Comparison of ENCODE assay signal across 1 cellular context in the genomic region with DNA sequence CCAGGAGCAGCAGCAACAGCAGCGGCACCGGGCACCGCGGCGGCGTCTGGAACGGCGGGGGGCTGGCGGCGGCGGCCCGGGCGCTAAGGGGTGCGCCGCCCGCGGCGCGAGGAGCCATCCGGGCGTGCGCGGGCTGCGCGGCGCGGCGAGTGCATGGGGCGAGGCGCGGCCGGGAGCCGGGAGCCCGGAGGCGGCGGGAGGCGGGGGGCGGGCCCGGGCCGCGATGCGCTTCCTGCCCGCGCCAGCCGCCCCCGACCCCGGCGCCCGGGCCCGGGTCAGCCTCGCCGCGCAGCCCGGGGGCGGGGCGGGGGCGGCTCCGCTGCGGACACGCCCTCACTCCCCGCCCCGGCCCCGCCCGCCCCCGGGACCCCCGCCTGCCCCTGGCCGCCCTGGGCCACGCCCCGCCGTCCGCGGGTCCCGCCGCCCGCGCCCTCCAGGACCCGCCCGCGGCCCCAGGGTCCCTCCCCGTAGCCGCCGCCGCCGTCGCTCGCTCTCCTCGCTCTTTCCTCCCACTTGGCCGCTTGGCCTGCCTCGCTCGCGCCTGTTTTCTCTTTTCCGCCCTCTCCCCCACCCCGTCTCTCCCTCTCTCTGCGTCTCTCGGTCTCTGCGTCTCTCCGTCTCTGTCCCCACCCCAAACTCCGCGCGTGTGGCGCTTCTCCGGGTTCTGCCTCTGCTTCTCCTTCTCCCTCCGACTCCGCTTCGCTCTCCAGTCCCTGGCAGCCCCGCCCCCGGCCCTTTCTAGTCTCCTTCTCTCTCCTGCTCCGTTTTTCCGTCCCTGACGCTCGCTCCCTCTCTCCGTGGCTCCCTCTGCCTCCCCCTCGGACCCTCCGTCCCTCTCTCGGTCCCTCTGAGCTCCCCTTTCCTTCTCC.
TF ChIP-seq lines count a peak whose summit lies in the region.

A gene with protein sequence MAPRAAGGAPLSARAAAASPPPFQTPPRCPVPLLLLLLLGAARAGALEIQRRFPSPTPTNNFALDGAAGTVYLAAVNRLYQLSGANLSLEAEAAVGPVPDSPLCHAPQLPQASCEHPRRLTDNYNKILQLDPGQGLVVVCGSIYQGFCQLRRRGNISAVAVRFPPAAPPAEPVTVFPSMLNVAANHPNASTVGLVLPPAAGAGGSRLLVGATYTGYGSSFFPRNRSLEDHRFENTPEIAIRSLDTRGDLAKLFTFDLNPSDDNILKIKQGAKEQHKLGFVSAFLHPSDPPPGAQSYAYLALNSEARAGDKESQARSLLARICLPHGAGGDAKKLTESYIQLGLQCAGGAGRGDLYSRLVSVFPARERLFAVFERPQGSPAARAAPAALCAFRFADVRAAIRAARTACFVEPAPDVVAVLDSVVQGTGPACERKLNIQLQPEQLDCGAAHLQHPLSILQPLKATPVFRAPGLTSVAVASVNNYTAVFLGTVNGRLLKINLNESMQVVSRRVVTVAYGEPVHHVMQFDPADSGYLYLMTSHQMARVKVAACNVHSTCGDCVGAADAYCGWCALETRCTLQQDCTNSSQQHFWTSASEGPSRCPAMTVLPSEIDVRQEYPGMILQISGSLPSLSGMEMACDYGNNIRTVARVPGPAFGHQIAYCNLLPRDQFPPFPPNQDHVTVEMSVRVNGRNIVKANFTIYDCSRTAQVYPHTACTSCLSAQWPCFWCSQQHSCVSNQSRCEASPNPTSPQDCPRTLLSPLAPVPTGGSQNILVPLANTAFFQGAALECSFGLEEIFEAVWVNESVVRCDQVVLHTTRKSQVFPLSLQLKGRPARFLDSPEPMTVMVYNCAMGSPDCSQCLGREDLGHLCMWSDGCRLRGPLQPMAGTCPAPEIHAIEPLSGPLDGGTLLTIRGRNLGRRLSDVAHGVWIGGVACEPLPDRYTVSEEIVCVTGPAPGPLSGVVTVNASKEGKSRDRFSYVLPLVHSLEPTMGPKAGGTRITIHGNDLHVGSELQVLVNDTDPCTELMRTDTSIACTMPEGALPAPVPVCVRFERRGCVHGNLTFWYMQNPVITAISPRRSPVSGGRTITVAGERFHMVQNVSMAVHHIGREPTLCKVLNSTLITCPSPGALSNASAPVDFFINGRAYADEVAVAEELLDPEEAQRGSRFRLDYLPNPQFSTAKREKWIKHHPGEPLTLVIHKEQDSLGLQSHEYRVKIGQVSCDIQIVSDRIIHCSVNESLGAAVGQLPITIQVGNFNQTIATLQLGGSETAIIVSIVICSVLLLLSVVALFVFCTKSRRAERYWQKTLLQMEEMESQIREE (N-terminal part only) (minus strand): TSS at position 155 of the 869 bp plus-strand sequence. CDS start 37 bp downstream, at position 118.

TF ChIP-seq in HCT116, 20 proteins besides CTCF, POLR2A, EP300 and RAD21:
- TF ChIP-seq ZFX (IDR thresholded peaks at IDR 0.05), result peak; percentile 46; the same call in 1 of the 2 replicates
- TF ChIP-seq POLR2AphosphoS5 (IDR thresholded peaks at IDR 0.05; ENCODE audit: low read depth, low read length), result peak; percentile 64
- no peak for TF ChIP-seq JUND (IDR thresholded peaks at IDR 0.05)
